In genomic region chr7:149794665-149795064, GRCh38 we compare ENCODE assay signal across 2 cellular contexts.
TF ChIP-seq lines count a peak whose summit lies in the region.

No MANE protein-coding gene starts in this region.

TF ChIP-seq in HepG2, 621 proteins besides CTCF, POLR2A, EP300 and RAD21:
- TF ChIP-seq MAFG (CRISPR knock-in tag; IDR thresholded peaks at IDR 0.05) (no peak), STAT5B (CRISPR knock-in tag; IDR thresholded peaks at IDR 0.05) (no peak), U2AF1 (optimal IDR thresholded peaks at IDR 0.05; ENCODE audit: low read depth, low read length) (no peak), ZNF567 (CRISPR knock-in tag; IDR thresholded peaks at IDR 0.05; ENCODE audit: borderline replicate concordance) (no peak)
- TF ChIP-seq, protein P1, sequence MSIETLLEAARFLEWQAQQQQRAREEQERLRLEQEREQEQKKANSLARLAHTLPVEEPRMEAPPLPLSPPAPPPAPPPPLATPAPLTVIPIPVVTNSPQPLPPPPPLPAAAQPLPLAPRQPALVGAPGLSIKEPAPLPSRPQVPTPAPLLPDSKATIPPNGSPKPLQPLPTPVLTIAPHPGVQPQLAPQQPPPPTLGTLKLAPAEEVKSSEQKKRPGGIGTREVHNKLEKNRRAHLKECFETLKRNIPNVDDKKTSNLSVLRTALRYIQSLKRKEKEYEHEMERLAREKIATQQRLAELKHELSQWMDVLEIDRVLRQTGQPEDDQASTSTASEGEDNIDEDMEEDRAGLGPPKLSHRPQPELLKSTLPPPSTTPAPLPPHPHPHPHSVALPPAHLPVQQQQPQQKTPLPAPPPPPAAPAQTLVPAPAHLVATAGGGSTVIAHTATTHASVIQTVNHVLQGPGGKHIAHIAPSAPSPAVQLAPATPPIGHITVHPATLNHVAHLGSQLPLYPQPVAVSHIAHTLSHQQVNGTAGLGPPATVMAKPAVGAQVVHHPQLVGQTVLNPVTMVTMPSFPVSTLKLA (IDR thresholded peaks at IDR 0.05), result peak; percentile 62

TF ChIP-seq in SK-N-SH, 30 proteins besides CTCF, POLR2A, EP300 and RAD21:
- no peak for TF ChIP-seq GABPA (IDR thresholded peaks at IDR 0.05; ENCODE audit: low read depth)
